ENCODE assay signal across 1 cellular context in genomic region chr7:156680281-156680680, GRCh38.
TF ChIP-seq lines count a peak whose summit lies in the region.

No MANE protein-coding gene starts in this region.

TF ChIP-seq in K562, 482 proteins besides CTCF, POLR2A, EP300 and RAD21 (continued from another document):
- no peak for TF ChIP-seq CEBPZ (IDR thresholded peaks at IDR 0.05; ENCODE audit: borderline replicate concordance, low read depth, low read length)
- no peak for TF ChIP-seq SUPT5H (IDR thresholded peaks at IDR 0.05)
- TF ChIP-seq ZNF41 (CRISPR knock-in tag; conservative IDR thresholded peaks at IDR 0.05) = no peak
- TF ChIP-seq MTF1 (CRISPR knock-in tag; IDR thresholded peaks at IDR 0.05; ENCODE audit: borderline replicate concordance) = no peak
- 0 out of 2 replicates have a peak, but pooled peaks have one; percentile 19 for TF ChIP-seq THRB (CRISPR knock-in tag; conservative IDR thresholded peaks at IDR 0.05)
